Comparison of ENCODE assay signal across 9 cellular contexts in the genomic region with DNA sequence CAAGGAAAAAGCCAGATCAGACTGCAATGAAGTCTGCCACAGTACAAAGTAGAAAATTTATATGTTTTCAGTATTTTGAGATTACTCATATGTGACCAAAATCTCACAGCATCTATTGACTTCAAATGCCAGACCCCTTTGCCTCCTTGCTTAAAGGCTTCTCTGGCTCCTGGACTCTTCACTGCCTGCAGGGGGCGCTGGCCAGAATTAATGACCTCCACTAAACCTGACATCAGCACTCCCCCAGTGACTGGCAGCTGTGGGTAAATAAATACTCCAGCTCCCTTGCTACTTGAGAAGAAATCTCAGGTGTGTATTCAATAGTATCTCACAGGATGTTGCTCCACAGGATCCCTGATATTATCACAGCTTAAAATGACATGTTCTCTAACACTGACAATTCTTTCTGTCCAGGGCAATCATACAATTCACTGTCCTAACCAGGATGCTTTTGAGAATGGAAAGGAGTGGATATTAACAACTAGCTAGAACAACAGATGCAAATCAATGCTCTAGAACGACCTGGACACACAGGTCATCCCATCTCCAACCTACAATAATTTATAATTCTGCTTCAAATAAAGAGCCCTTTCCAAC. TPM values are rescaled to one million over a fixed set of nuclear protein-coding genes. Genes with fewer than 3 reads are reported as not detected.
DNase-seq lines count a peak whose midpoint lies in the region; ATAC-seq, FAIRE-seq and TF ChIP-seq lines count a peak whose summit lies in the region.
"Had no signal": no experiment of that assay in that cellular context is flagged by ENCODE, and none has a peak within 500 bp of the region (broad histone marks: within the 10 kb centered on the region; RNA-seq: fewer than 3 reads in every experiment).

No MANE protein-coding gene starts in this region.

- intact Hi-C loops in activated T-helper 1 cell treated with anti-CD3 and anti-CD28 coated beads, Interleukin-12 subunit alpha, Interleukin-12 subunit beta, Interleukin-2, Interleukin-4 antibody, amounts not matched to agents 30 ng/mL and 10 ng/mL and 1 ng/mL, durations not matched to agents 14 hours and 24 hours and 36 hours (cut with micrococcal nuclease), result loop anchor here (5.0 to 10.0 kb wide), 2 partner anchors 145 to 853 kb away; a partner anchor contains a TSS

- peaks cover 55% of the 10 kb centered on the region for H3K36me3 Mint-ChIP-seq in activated T-helper 1 cell treated with anti-CD3 and anti-CD28 coated beads, Interleukin-12 subunit alpha, Interleukin-12 subunit beta, Interleukin-2, Interleukin-4 antibody, amounts not matched to agents 30 ng/mL and 10 ng/mL and 1 ng/mL, durations not matched to agents 14 hours and 24 hours and 36 hours (ENCODE audit: low read depth)

- H3K4me3 Mint-ChIP-seq in activated T-helper 1 cell treated with anti-CD3 and anti-CD28 coated beads, Interleukin-12 subunit alpha, Interleukin-12 subunit beta, Interleukin-2, Interleukin-4 antibody, amounts not matched to agents 30 ng/mL and 10 ng/mL and 1 ng/mL, durations not matched to agents 14 hours and 24 hours and 36 hours, result peak overlapping the region; percentile 2
- H3K4me3 Mint-ChIP-seq: stimulated activated naive CD8-positive, alpha-beta T cell treated with anti-CD3 and anti-CD28 coated beads, Interleukin-15, Interleukin-2, amounts not matched to agents 100 ng/mL and 50 ng/mL, for 24 hours had no signal

- WGBS in gastroesophageal sphincter (ENCODE audit: low coverage in 1 of 2), 2 donors, result 0 to 18% methylated on average over 1 to 2 of the region's 2 CpGs

- ATAC-seq in gastroesophageal sphincter (no peak), GM19397 (IDR thresholded peaks at IDR 0.05; ENCODE audit: unreplicated experiment) (no peak)

- H3K27me3 Mint-ChIP-seq in activated T-helper 1 cell treated with anti-CD3 and anti-CD28 coated beads, Interleukin-12 subunit alpha, Interleukin-12 subunit beta, Interleukin-2, Interleukin-4 antibody, amounts not matched to agents 30 ng/mL and 10 ng/mL and 1 ng/mL, durations not matched to agents 14 hours and 24 hours and 36 hours (ENCODE audit: insufficient read depth), result no peaks in the 10 kb centered on the region
- H3K27me3 Mint-ChIP-seq: stimulated activated naive CD8-positive, alpha-beta T cell treated with anti-CD3 and anti-CD28 coated beads, Interleukin-15, Interleukin-2, amounts not matched to agents 100 ng/mL and 50 ng/mL, for 24 hours had no signal

- no peak for TF ChIP-seq EP300 in gastroesophageal sphincter (IDR thresholded peaks at IDR 0.05)

- DNase-seq in COR-L47 (lab: John Stamatoyannopoulos, UW) (peak; percentile 35), Peyer's patch (peak; percentile 46 to 80 (median 72)), H54 (ENCODE audit: insufficient read length, low spot score) (no peak)
- DNase-seq in Jurkat, Clone E6-1 (ENCODE audit: low read depth, low spot score), result peak; percentile 47
- peak; percentile 38 for DNase-seq in activated T-helper 1 cell treated with anti-CD3 and anti-CD28 coated beads, Interleukin-12 subunit alpha, Interleukin-12 subunit beta, Interleukin-2, Interleukin-4 antibody, amounts not matched to agents 30 ng/mL and 10 ng/mL and 1 ng/mL, durations not matched to agents 14 hours and 24 hours and 36 hours (ENCODE audit: low spot score)
- peak; percentile 61 for DNase-seq in stimulated activated CD4-positive, alpha-beta T cell treated with anti-CD3 and anti-CD28 coated beads, Interleukin-12 subunit alpha, Interleukin-12 subunit beta, amount 100 ng/mL, for 4 hours

- H3K27ac ChIP-seq in Peyer's patch (no peak overlapping the region), gastroesophageal sphincter (no peak overlapping the region)

- H3K27ac Mint-ChIP-seq in activated T-helper 1 cell treated with anti-CD3 and anti-CD28 coated beads, Interleukin-12 subunit alpha, Interleukin-12 subunit beta, Interleukin-2, Interleukin-4 antibody, amounts not matched to agents 30 ng/mL and 10 ng/mL and 1 ng/mL, durations not matched to agents 14 hours and 24 hours and 36 hours, result no peak overlapping the region
- H3K27ac Mint-ChIP-seq: stimulated activated naive CD8-positive, alpha-beta T cell treated with anti-CD3 and anti-CD28 coated beads, Interleukin-15, Interleukin-2, amounts not matched to agents 100 ng/mL and 50 ng/mL, for 24 hours had no signal

- H3K36me3 ChIP-seq in Peyer's patch (peaks cover 0 to 73% (median 0%) of the 10 kb centered on the region in 3 donors), gastroesophageal sphincter (peaks cover 0 to 75% of the 10 kb centered on the region in 2 donors)

- FAIRE-seq in H54 (lab: Jason Lieb, UNC), result no peak

- H3K9me3 ChIP-seq in Peyer's patch, result no peaks in the 10 kb centered on the region
- no peaks in the 10 kb centered on the region for H3K9me3 ChIP-seq in gastroesophageal sphincter

- H3K27me3 ChIP-seq in Peyer's patch (no peaks in the 10 kb centered on the region), gastroesophageal sphincter (no peaks in the 10 kb centered on the region)

- peaks cover 23% of the 10 kb centered on the region for H3K4me1 Mint-ChIP-seq in activated T-helper 1 cell treated with anti-CD3 and anti-CD28 coated beads, Interleukin-12 subunit alpha, Interleukin-12 subunit beta, Interleukin-2, Interleukin-4 antibody, amounts not matched to agents 30 ng/mL and 10 ng/mL and 1 ng/mL, durations not matched to agents 14 hours and 24 hours and 36 hours (ENCODE audit: low read depth)

- H3K4me1 ChIP-seq in Peyer's patch, result peaks cover 0 to 17% (median 9%) of the 10 kb centered on the region in 4 donors
- peaks cover 6 to 36% (median 17%) of the 10 kb centered on the region in 3 donors for H3K4me1 ChIP-seq in gastroesophageal sphincter

- TF ChIP-seq POLR2A in Peyer's patch (IDR thresholded peaks at IDR 0.05) (no peak), gastroesophageal sphincter (IDR thresholded peaks at IDR 0.05) (no peak), H54 (IDR thresholded peaks at IDR 0.05; ENCODE audit: low read depth, low read length) (no peak)

- no peak overlapping the region for H3K4me3 ChIP-seq in Jurkat, Clone E6-1 (ENCODE audit: low read length)
- H3K4me3 ChIP-seq in Peyer's patch (no peak overlapping the region), gastroesophageal sphincter (no peak overlapping the region)

- TF ChIP-seq CTCF in Peyer's patch (IDR thresholded peaks at IDR 0.05), result peak; percentile 4 to 64 (median 52)
- peak in 3 of 4 experiments; percentile 26 to 55 (median 44) for TF ChIP-seq CTCF in gastroesophageal sphincter (IDR thresholded peaks at IDR 0.05)

- H3K9me3 Mint-ChIP-seq in activated T-helper 1 cell treated with anti-CD3 and anti-CD28 coated beads, Interleukin-12 subunit alpha, Interleukin-12 subunit beta, Interleukin-2, Interleukin-4 antibody, amounts not matched to agents 30 ng/mL and 10 ng/mL and 1 ng/mL, durations not matched to agents 14 hours and 24 hours and 36 hours, result no peaks in the 10 kb centered on the region
- H3K9me3 Mint-ChIP-seq: stimulated activated naive CD8-positive, alpha-beta T cell treated with anti-CD3 and anti-CD28 coated beads, Interleukin-15, Interleukin-2, amounts not matched to agents 100 ng/mL and 50 ng/mL, for 24 hours had no signal

RNA-seq across cellular contexts. Expression of a gene that starts 4.0 kb away (rescaled TPM):
- 104 TPM for polyA plus RNA-seq in Jurkat, Clone E6-1 (2012; ENCODE audit: insufficient read depth, insufficient read length)
- total RNA-seq in Peyer's patch (100 to 1,000 TPM in 3 of 4 donors, 10 to 100 TPM in 1; 81.6 to 171 (median 122) TPM), gastroesophageal sphincter (100 to 1,000 TPM; 143 to 185 (median 155) TPM)
- 100 and 110 TPM in 2 replicates for total RNA-seq in activated T-helper 1 cell treated with anti-CD3 and anti-CD28 coated beads, Interleukin-12 subunit alpha, Interleukin-12 subunit beta, Interleukin-2, Interleukin-4 antibody, amounts not matched to agents 30 ng/mL and 10 ng/mL and 1 ng/mL, durations not matched to agents 14 hours and 24 hours and 36 hours

RNA-seq across cellular contexts. Expression of a gene that starts 13.2 kb away (rescaled TPM):
- 146 TPM for polyA plus RNA-seq in Jurkat, Clone E6-1 (2012; ENCODE audit: insufficient read depth, insufficient read length)
- total RNA-seq in Peyer's patch, result 10 to 100 TPM; 45.6 to 75.9 (median 59.8) TPM
- 217 and 220 TPM in 2 replicates for total RNA-seq in activated T-helper 1 cell treated with anti-CD3 and anti-CD28 coated beads, Interleukin-12 subunit alpha, Interleukin-12 subunit beta, Interleukin-2, Interleukin-4 antibody, amounts not matched to agents 30 ng/mL and 10 ng/mL and 1 ng/mL, durations not matched to agents 14 hours and 24 hours and 36 hours
- 100 to 1,000 TPM in 1 of 4 donors, 10 to 100 TPM in 3; 60.7 to 109 (median 82.0) TPM for total RNA-seq in gastroesophageal sphincter

RNA-seq across cellular contexts. Expression of a gene that starts 21.4 kb away (rescaled TPM):
- 0.90 TPM for polyA plus RNA-seq in Jurkat, Clone E6-1 (2012; ENCODE audit: insufficient read depth, insufficient read length)
- total RNA-seq in Peyer's patch (not detected), gastroesophageal sphincter (under 1 TPM in 3 of 4 donors, not detected in 1; 0.20 to 0.93 (median 0.78) TPM)
- not detected in 2 replicates for total RNA-seq in activated T-helper 1 cell treated with anti-CD3 and anti-CD28 coated beads, Interleukin-12 subunit alpha, Interleukin-12 subunit beta, Interleukin-2, Interleukin-4 antibody, amounts not matched to agents 30 ng/mL and 10 ng/mL and 1 ng/mL, durations not matched to agents 14 hours and 24 hours and 36 hours

RNA-seq across cellular contexts. Expression of a gene that starts 21.5 kb away (rescaled TPM):
- 45.3 TPM for polyA plus RNA-seq in Jurkat, Clone E6-1 (2012; ENCODE audit: insufficient read depth, insufficient read length)
- total RNA-seq in Peyer's patch (100 to 1,000 TPM in 3 of 4 donors, 10 to 100 TPM in 1; 68.5 to 156 (median 139) TPM), gastroesophageal sphincter (10 to 100 TPM; 55.3 to 81.4 (median 66.8) TPM)
- 53.5 and 59.3 TPM in 2 replicates for total RNA-seq in activated T-helper 1 cell treated with anti-CD3 and anti-CD28 coated beads, Interleukin-12 subunit alpha, Interleukin-12 subunit beta, Interleukin-2, Interleukin-4 antibody, amounts not matched to agents 30 ng/mL and 10 ng/mL and 1 ng/mL, durations not matched to agents 14 hours and 24 hours and 36 hours

RNA-seq across cellular contexts. Expression of a gene that starts 24.3 kb away (rescaled TPM):
- polyA plus RNA-seq in Jurkat, Clone E6-1 (2012; ENCODE audit: insufficient read depth, insufficient read length), result 0.33 TPM
- total RNA-seq in Peyer's patch, result 1 to 10 TPM in 2 of 4 donors, under 1 TPM in 1, not detected in 1; 0.70 to 2.3 (median 1.6) TPM
- 3.6 and 4.0 TPM in 2 replicates for total RNA-seq in activated T-helper 1 cell treated with anti-CD3 and anti-CD28 coated beads, Interleukin-12 subunit alpha, Interleukin-12 subunit beta, Interleukin-2, Interleukin-4 antibody, amounts not matched to agents 30 ng/mL and 10 ng/mL and 1 ng/mL, durations not matched to agents 14 hours and 24 hours and 36 hours
- total RNA-seq in gastroesophageal sphincter, result 1 to 10 TPM in 3 of 4 donors, under 1 TPM in 1; 0.81 to 1.7 (median 1.4) TPM
